In genomic region chr7:37212051-37212450, GRCh38 we compare ENCODE assay signal across 11 cellular contexts.
DNase-seq lines count a peak whose midpoint lies in the region; ATAC-seq and TF ChIP-seq lines count a peak whose summit lies in the region.
"Had no signal": no experiment of that assay in that cellular context is flagged by ENCODE, and none has a peak within 500 bp of the region (broad histone marks: within the 10 kb centered on the region; RNA-seq: fewer than 3 reads in every experiment).

No MANE protein-coding gene starts in this region.

- H3K9me3 ChIP-seq in MM.1S (replicated peaks; ENCODE audit: insufficient read depth, low read length) (no peaks in the 10 kb centered on the region), trophoblast cell (ENCODE audit: insufficient read depth, low read depth, low read length) (no peaks in the 10 kb centered on the region)
- H3K9me3 ChIP-seq: adrenal gland had no signal

- H3K4me1 Mint-ChIP-seq in stimulated activated naive B cell treated with anti-CD40 and anti-IgM and Interleukin-4, amounts not matched to agents 10 μg/mL and 1 μg/mL and 100 μg/mL, for 72 hours: peaks cover 21 to 49% of the 10 kb centered on the region in 2 donors

- no peaks in the 10 kb centered on the region for H3K79me1 ChIP-seq in trophoblast cell (ENCODE audit: low read length)

- no peak overlapping the region for H3K4me3 ChIP-seq in MM.1S (ENCODE audit: low read length)
- no peak overlapping the region for H3K4me3 ChIP-seq in trophoblast cell (ENCODE audit: low read depth, low read length)
- H3K4me3 ChIP-seq: adrenal gland, neural progenitor cell had no signal

- no peak overlapping the region for H3K4me3 Mint-ChIP-seq in stimulated activated naive B cell treated with anti-CD40 and anti-IgM and Interleukin-4, amounts not matched to agents 10 μg/mL and 1 μg/mL and 100 μg/mL, for 72 hours
- H3K4me3 Mint-ChIP-seq: CD8-positive, alpha-beta memory T cell; neural progenitor cell had no signal

- H3K9me3 Mint-ChIP-seq in stimulated activated naive B cell treated with anti-CD40 and anti-IgM and Interleukin-4, amounts not matched to agents 10 μg/mL and 1 μg/mL and 100 μg/mL, for 72 hours: no peaks in the 10 kb centered on the region
- H3K9me3 Mint-ChIP-seq: CD8-positive, alpha-beta memory T cell; neural progenitor cell had no signal

- peaks cover 43% of the 10 kb centered on the region for H3K79me2 ChIP-seq in MM.1S (ENCODE audit: low read length)
- H3K79me2 ChIP-seq in trophoblast cell (ENCODE audit: control insufficient read depth, insufficient read depth, low read length, poor library complexity): no peaks in the 10 kb centered on the region

- H2BK120ac ChIP-seq in trophoblast cell (ENCODE audit: insufficient read depth, low read length, poor library complexity): no peak overlapping the region

- no peak overlapping the region for H3K4ac ChIP-seq in trophoblast cell (ENCODE audit: low read depth, low read length)

- peak overlapping the region; percentile 29; the same call in 1 of the 2 replicates for H3K9ac ChIP-seq in MM.1S (ENCODE audit: low read length)
- H3K9ac ChIP-seq in trophoblast cell (ENCODE audit: low read length): no peak overlapping the region
- H3K9ac ChIP-seq: neural progenitor cell had no signal

- no peak overlapping the region for H3K27ac Mint-ChIP-seq in stimulated activated naive B cell treated with anti-CD40 and anti-IgM and Interleukin-4, amounts not matched to agents 10 μg/mL and 1 μg/mL and 100 μg/mL, for 72 hours
- H3K27ac Mint-ChIP-seq: neural progenitor cell had no signal

- H4K91ac ChIP-seq in trophoblast cell (ENCODE audit: low read depth, low read length): no peak overlapping the region

- no peak for TF ChIP-seq CTCF in MM.1S (IDR thresholded peaks at IDR 0.05; ENCODE audit: low read length)

- DNase-seq in MM.1S (peak; percentile 51), trophoblast cell (no peak)
- no peak for DNase-seq in stimulated activated naive B cell treated with anti-CD40 and anti-IgM and Interleukin-4, amounts not matched to agents 10 μg/mL and 1 μg/mL and 100 μg/mL, for 72 hours
- DNase-seq in activated CD4-positive, alpha-beta T cell treated with anti-CD3 and anti-CD28 coated beads for 4 hours: no peak
- DNase-seq: adrenal gland; CD8-positive, alpha-beta memory T cell; OCI-M1 had no signal

- H3K4me1 ChIP-seq in MM.1S (ENCODE audit: low read length): peaks cover 72% of the 10 kb centered on the region
- H3K4me1 ChIP-seq in trophoblast cell (ENCODE audit: control insufficient read depth in 1 of 2, insufficient read depth in 2 of 2, low read length in 2 of 2): peaks cover 0 to 3% of the 10 kb centered on the region in 2 experiments

- H3K23ac ChIP-seq in trophoblast cell (ENCODE audit: low read length): no peak overlapping the region

- H2BK12ac ChIP-seq in trophoblast cell (ENCODE audit: low read length): no peak overlapping the region

- H3F3A ChIP-seq in MM.1S (ENCODE audit: insufficient read depth, low read length): peaks cover 44% of the 10 kb centered on the region

- no peaks in the 10 kb centered on the region for H3K27me3 Mint-ChIP-seq in stimulated activated naive B cell treated with anti-CD40 and anti-IgM and Interleukin-4, amounts not matched to agents 10 μg/mL and 1 μg/mL and 100 μg/mL, for 72 hours
- H3K27me3 Mint-ChIP-seq: CD8-positive, alpha-beta memory T cell had no signal

- H3K27ac ChIP-seq in MM.1S (ENCODE audit: low read length): peak overlapping the region; percentile 81
- H3K27ac ChIP-seq in trophoblast cell (ENCODE audit: low read depth, low read length): no peak overlapping the region
- H3K27ac ChIP-seq: neural progenitor cell had no signal

- peaks cover 38 to 61% of the 10 kb centered on the region in 2 donors for H3K36me3 Mint-ChIP-seq in stimulated activated naive B cell treated with anti-CD40 and anti-IgM and Interleukin-4, amounts not matched to agents 10 μg/mL and 1 μg/mL and 100 μg/mL, for 72 hours
- H3K36me3 Mint-ChIP-seq: neural progenitor cell had no signal

- H3K9me2 ChIP-seq in MM.1S (replicated peaks; ENCODE audit: insufficient read depth, low read length): no peaks in the 10 kb centered on the region

- peak overlapping the region; percentile 62 for H3K4me2 ChIP-seq in MM.1S (ENCODE audit: low read depth, low read length)
- H3K4me2 ChIP-seq in trophoblast cell (ENCODE audit: low read length): no peak overlapping the region
- H3K4me2 ChIP-seq: neural progenitor cell had no signal

- H3K14ac ChIP-seq in trophoblast cell (ENCODE audit: low read length): no peak overlapping the region

- H4K12ac ChIP-seq in trophoblast cell (ENCODE audit: low read depth, low read length): no peak overlapping the region

- H3K18ac ChIP-seq in trophoblast cell (ENCODE audit: low read length): no peak overlapping the region

- ATAC-seq in GM18873 (IDR thresholded peaks at IDR 0.05; ENCODE audit: low FRiP score, unreplicated experiment): peak; percentile 57
- ATAC-seq in GM21786 (IDR thresholded peaks at IDR 0.05; ENCODE audit: unreplicated experiment): peak; percentile 52
- ATAC-seq in stimulated activated naive B cell treated with anti-CD40 and anti-IgM and Interleukin-4, amounts not matched to agents 10 μg/mL and 1 μg/mL and 100 μg/mL, for 72 hours (replicated peaks): peak; percentile 87 to 88
- no peak for ATAC-seq in HG03439 (IDR thresholded peaks at IDR 0.05; ENCODE audit: unreplicated experiment)

- H2AK5ac ChIP-seq in trophoblast cell (ENCODE audit: low read length): no peak overlapping the region

- no peaks in the 10 kb centered on the region for H3K27me3 ChIP-seq in MM.1S (replicated peaks; ENCODE audit: insufficient read depth, low read length)
- no peaks in the 10 kb centered on the region for H3K27me3 ChIP-seq in trophoblast cell (ENCODE audit: insufficient read depth, low read length)
- H3K27me3 ChIP-seq: adrenal gland, neural progenitor cell had no signal

- no peak overlapping the region for H2BK5ac ChIP-seq in trophoblast cell (ENCODE audit: low read depth, low read length, poor library complexity)

- no peaks in the 10 kb centered on the region for H4K20me1 ChIP-seq in MM.1S (ENCODE audit: insufficient read depth, low read length)

- H3K36me3 ChIP-seq in MM.1S (replicated peaks; ENCODE audit: insufficient read depth, low read length) (no peaks in the 10 kb centered on the region; the same call in none of the 2 replicates), trophoblast cell (ENCODE audit: control insufficient read depth in 1 of 2, insufficient read depth in 2 of 2, low read length in 2 of 2) (peaks cover 8 to 24% of the 10 kb centered on the region in 2 experiments)
- H3K36me3 ChIP-seq: adrenal gland, neural progenitor cell had no signal

- H4K8ac ChIP-seq in trophoblast cell (ENCODE audit: low read depth, low read length): no peak overlapping the region

- H2AFZ ChIP-seq in MM.1S (ENCODE audit: low read length) (no peak overlapping the region), trophoblast cell (ENCODE audit: insufficient read depth, low read length, poor library complexity) (no peak overlapping the region)
- H2AFZ ChIP-seq: neural progenitor cell had no signal
